ENCODE assay signal across 8 cellular contexts in genomic region chr12:26833692-26834168, GRCh38. TPM values are rescaled to one million over a fixed set of nuclear protein-coding genes. Genes with fewer than 3 reads are reported as not detected.
A peak's percentile ranks its signal among the peaks of the same experiment; 100 is the strongest.
DNase-seq lines count a peak whose midpoint lies in the region; FAIRE-seq and TF ChIP-seq lines count a peak whose summit lies in the region.
"Had no signal": no experiment of that assay in that cellular context is flagged by ENCODE, and none has a peak within 500 bp of the region (broad histone marks: within the 10 kb centered on the region; RNA-seq: fewer than 3 reads in every experiment).

No MANE protein-coding gene starts in this region.

- peaks cover 3 to 30% of the 10 kb centered on the region in 2 experiments; a peak in 3 of 4 replicates for H3K79me2 ChIP-seq in H1 (ENCODE audit: control insufficient read depth in 1 of 2, insufficient read depth in 2 of 2, low read length in 2 of 2)

- H3K4me1 ChIP-seq in H1 (replicated peaks in 1 of 4; ENCODE audit: control insufficient read depth in 3 of 4, insufficient read depth in 4 of 4, low read length in 3 of 4) (peaks cover 0 to 4% (median under 1%) of the 10 kb centered on the region in 4 experiments; a peak in 4 of 7 replicates), mononuclear cell (ENCODE audit: insufficient read depth, low read length) (peaks cover 31% of the 10 kb centered on the region), testis (no peaks in the 10 kb centered on the region)

- no peak overlapping the region for H3K56ac ChIP-seq in H1 (replicated peaks; ENCODE audit: insufficient read length, low read depth, low read length)

- WGBS in H1 (ENCODE audit: extremely low coverage in 1 of 2, insufficient coverage in 1 of 2, insufficient read length in 1 of 2, insufficient replicate concordance in 2 of 2, low coverage in 1 of 2, low lambda C conversion rate in 2 of 2, missing lambda C conversion rate in 1 of 2), 2 experiments = 8% methylated on average over 23 of the region's 23 CpGs; no CpG with 5 or more reads in 1 of the 2 experiments
- whole genome bisulfite sequencing in testis, 2 donors = 1 to 2% methylated on average over 23 of the region's 23 CpGs

- DNase-seq in GM13976 (ENCODE audit: low spot score) (peak; percentile 61), H1 (ENCODE audit: low read depth in 1 of 2, low spot score in 2 of 2) (peak in 1 of 2 experiments; percentile 61), testis (peak; percentile 59), SIG-M5 (lab: John Stamatoyannopoulos, UW) (no peak)
- peak; percentile 29 to 37 for DNase-seq in activated CD4-positive, alpha-beta T cell treated with anti-CD3 and anti-CD28 coated beads for 4 hours

- TF ChIP-seq RAD21 in H1 (IDR thresholded peaks at IDR 0.05 in 1 of 2, conservative IDR thresholded peaks at IDR 0.05 in 1 of 2; ENCODE audit: low read depth in 2 of 2, low read length in 2 of 2) = no peak

- H4K20me1 ChIP-seq in H1 (replicated peaks in 1 of 2; ENCODE audit: control insufficient read depth in 1 of 2, insufficient read depth in 2 of 2, low read length in 2 of 2) = peaks cover 5 to 15% of the 10 kb centered on the region in 2 experiments

- H2BK120ac ChIP-seq in H1 (replicated peaks; ENCODE audit: low read depth, low read length) = no peak overlapping the region

- H2BK12ac ChIP-seq in H1 (ENCODE audit: low read depth, low read length) = peak overlapping the region; percentile 52; the same call in 1 of the 2 replicates

- H2AFZ ChIP-seq in H1 (ENCODE audit: low read length) = peak overlapping the region; percentile 72

- no peak overlapping the region for H4K5ac ChIP-seq in H1 (ENCODE audit: insufficient read length, low read depth, low read length)

- peak in 1 of 2 experiments; percentile 76; a peak in 2 of 3 replicates for TF ChIP-seq POLR2A in H1 (IDR thresholded peaks at IDR 0.05; ENCODE audit: control extremely low read depth in 1 of 2, low read depth in 2 of 2, low read length in 2 of 2)
- TF ChIP-seq POLR2A in testis (IDR thresholded peaks at IDR 0.05) = no peak

- POLR2A ChIA-PET in H1 (lab: Charles Lee; ENCODE audit: partially characterized antibody) = interaction anchor here (0.9 to 1.5 kb wide), 7 partner anchors 9 to 181 kb away, joined by 3 to 4 read pairs (median 3); partner anchors contain the start of genes FGFR1OP2 and TM7SF3

- TF ChIP-seq CTCF in GM13976 (IDR thresholded peaks at IDR 0.05; ENCODE audit: borderline replicate concordance, control extremely low read depth, extremely low read depth, insufficient read depth, missing control alignments) (no peak), H1 (IDR thresholded peaks at IDR 0.05; ENCODE audit: control extremely low read depth in 1 of 3, insufficient read depth in 1 of 3, low read depth in 1 of 3, low read length in 3 of 3) (no peak), testis (IDR thresholded peaks at IDR 0.05) (no peak)

- H3K36me3 ChIP-seq in H1 (ENCODE audit: control insufficient read depth in 2 of 4, insufficient read depth in 4 of 4, low read length in 3 of 4) (no peaks in the 10 kb centered on the region; a peak in 1 of 8 replicates), testis (ENCODE audit: low read depth, missing control alignments) (no peaks in the 10 kb centered on the region)

- intact Hi-C loops in testis (cut with DNase I; ENCODE audit: low total_unique reads) = no loop called here

- H3K27me3 Mint-ChIP-seq in IgD-negative memory B cell = no peaks in the 10 kb centered on the region

- peak overlapping the region; percentile 5; the same call in 1 of the 2 replicates for H2BK15ac ChIP-seq in H1 (ENCODE audit: low read length)

- H3K23ac ChIP-seq in H1 (ENCODE audit: insufficient read length) = no peak overlapping the region

- peak overlapping the region; percentile 83 to 95 (median 95) for H3K27ac Mint-ChIP-seq in IgD-negative memory B cell

- H3K79me1 ChIP-seq in H1 (ENCODE audit: low read depth, low read length) = no peaks in the 10 kb centered on the region

- CTCF ChIA-PET in H1 (lab: Charles Lee; ENCODE audit: partially characterized antibody) = interaction anchor here (0.6 to 5.9 kb wide), 11 partner anchors 9 to 595 kb away, joined by 3 to 27 read pairs (median 7); no protein-coding TSS in a partner anchor

- H3K27me3 ChIP-seq in H1 (replicated peaks in 1 of 4; ENCODE audit: control insufficient read depth in 3 of 4, extremely low read depth in 1 of 4, insufficient read depth in 3 of 4, low read length in 3 of 4) (peaks cover 0 to 6% (median 1%) of the 10 kb centered on the region in 4 experiments; a peak in 1 of 7 replicates), mononuclear cell (ENCODE audit: insufficient read depth, low read length) (no peaks in the 10 kb centered on the region), testis (no peaks in the 10 kb centered on the region)

- H2BK20ac ChIP-seq in H1 (ENCODE audit: low read length) = no peak overlapping the region

- no peak overlapping the region for H4K8ac ChIP-seq in H1 (ENCODE audit: extremely low read depth, insufficient read depth, low read length)

- H3K4me3 ChIP-seq in H1 (ENCODE audit: extremely low read depth in 1 of 4, insufficient read depth in 2 of 4, low read depth in 3 of 4, low read length in 4 of 4) (peak overlapping the region; percentile 67 to 77 (median 72)), mononuclear cell (ENCODE audit: low read length) (peak overlapping the region; percentile 93), testis (peak overlapping the region; percentile 80 to 98)

- no peak overlapping the region for H2BK5ac ChIP-seq in H1 (ENCODE audit: low read depth, low read length)

- peaks cover 19% of the 10 kb centered on the region for H3K23me2 ChIP-seq in H1 (ENCODE audit: low read depth, low read length)

- no peak overlapping the region for H3K4ac ChIP-seq in H1 (replicated peaks; ENCODE audit: insufficient read length, low read depth, low read length)

- H3K9me3 Mint-ChIP-seq in IgD-negative memory B cell = no peaks in the 10 kb centered on the region

- H4K91ac ChIP-seq in H1 (replicated peaks; ENCODE audit: insufficient read length, low read length) = no peak overlapping the region

- no peak for FAIRE-seq in H1 (lab: Jason Lieb, UNC)
- FAIRE-seq: colon had no signal

- no peak overlapping the region for H2AK5ac ChIP-seq in H1 (ENCODE audit: low read depth, low read length)

- peak overlapping the region; percentile 86 to 93 for H3K4me2 ChIP-seq in H1 (ENCODE audit: insufficient read depth in 1 of 2, low read depth in 2 of 2, low read length in 2 of 2)

- H3K4me1 Mint-ChIP-seq in IgD-negative memory B cell = peaks cover 26 to 36% (median 33%) of the 10 kb centered on the region in 3 donors

- H3K4me3 Mint-ChIP-seq in IgD-negative memory B cell = peak overlapping the region; percentile 89 to 99 (median 97)

- peak overlapping the region; percentile 83 for H3K18ac ChIP-seq in H1 (ENCODE audit: extremely low read depth, low read length)

- no peak overlapping the region for H3K14ac ChIP-seq in H1 (ENCODE audit: insufficient read length)

- no peaks in the 10 kb centered on the region for H3K36me3 Mint-ChIP-seq in IgD-negative memory B cell

- no peak overlapping the region for H3K27ac ChIP-seq in H1 (ENCODE audit: low read depth, low read length)
- peak overlapping the region; percentile 32 to 94 for H3K27ac ChIP-seq in testis

- in situ Hi-C loops in GM13976 (cut with MboI; ENCODE audit: low sequenced_read_pairs, unreplicated experiment) = no loop called here

- H3K9me3 ChIP-seq in H1 (ENCODE audit: insufficient read depth in 2 of 2, low read depth in 1 of 2, low read length in 1 of 2) (peaks cover 0 to 5% of the 10 kb centered on the region in 2 experiments; a peak in 2 of 4 replicates), mononuclear cell (ENCODE audit: low read depth, low read length) (no peaks in the 10 kb centered on the region), testis (no peaks in the 10 kb centered on the region)

- TF ChIP-seq EP300 in H1 (IDR thresholded peaks at IDR 0.05; ENCODE audit: borderline replicate concordance in 1 of 2, low read depth in 2 of 2, low read length in 2 of 2) = no peak

- H3K9ac ChIP-seq in H1 (replicated peaks in 1 of 4; ENCODE audit: extremely low read depth in 1 of 4, low read depth in 3 of 4, low read length in 3 of 4) = peak overlapping the region in 3 of 4 experiments; percentile 35 to 77 (median 41); a peak in 4 of 7 replicates

TF ChIP-seq in H1, 55 proteins besides CTCF, POLR2A, EP300 and RAD21 (continues in another document):
- TF ChIP-seq SIN3A (conservative IDR thresholded peaks at IDR 0.05 in 1 of 2, IDR thresholded peaks at IDR 0.05 in 1 of 2; ENCODE audit: low read depth in 1 of 2, low read length in 2 of 2) (peak in 1 of 2 experiments; percentile 70; a peak in 2 of 4 replicates), SP4 (IDR thresholded peaks at IDR 0.05; ENCODE audit: low read length) (no peak), CREB1 (IDR thresholded peaks at IDR 0.05) (peak; percentile 81), SP1 (IDR thresholded peaks at IDR 0.05; ENCODE audit: low read depth, low read length) (peak; percentile 67; the same call in 1 of the 2 replicates), TAF1 (IDR thresholded peaks at IDR 0.05; ENCODE audit: low read depth, low read length) (peak; percentile 70), TBP (IDR thresholded peaks at IDR 0.05; ENCODE audit: low read depth, low read length) (peak; percentile 36; the same call in 1 of the 2 replicates), MAFK (IDR thresholded peaks at IDR 0.05; ENCODE audit: low read depth, low read length) (no peak), RBBP5 (IDR thresholded peaks at IDR 0.05; ENCODE audit: borderline replicate concordance, low read depth, low read length) (peak; percentile 75), POLR2AphosphoS5 (IDR thresholded peaks at IDR 0.05; ENCODE audit: low read depth, low read length) (peak; percentile 52; the same call in 1 of the 2 replicates)
- TF ChIP-seq, protein P1, sequence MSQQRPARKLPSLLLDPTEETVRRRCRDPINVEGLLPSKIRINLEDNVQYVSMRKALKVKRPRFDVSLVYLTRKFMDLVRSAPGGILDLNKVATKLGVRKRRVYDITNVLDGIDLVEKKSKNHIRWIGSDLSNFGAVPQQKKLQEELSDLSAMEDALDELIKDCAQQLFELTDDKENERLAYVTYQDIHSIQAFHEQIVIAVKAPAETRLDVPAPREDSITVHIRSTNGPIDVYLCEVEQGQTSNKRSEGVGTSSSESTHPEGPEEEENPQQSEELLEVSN (IDR thresholded peaks at IDR 0.05) = peak; percentile 15; the same call in 1 of the 2 replicates

RNA-seq across cellular contexts. Expression of gene ITPR2, which starts 0.7 kb away (rescaled TPM):
- polyA plus RNA-seq in IgD-negative memory B cell = 27.5 TPM
- 48.3 and 48.4 TPM in 2 replicates for total RNA-seq in H1 (2021; fragmentation: NEBNext Ultra II Directional; extraction: Animal tissue kit (Norgen Biotek cat#: 25700))
- polyA plus RNA-seq in H1 (2011; rRNA removed) = 3.2 and 4.1 TPM in 2 replicates
- polyA plus RNA-seq in H1 (2011; cell fraction: cytosol; rRNA removed) = 6.1 TPM
- 8.0 TPM for polyA plus RNA-seq in H1 (2011; cell fraction: nucleus; rRNA removed)
- polyA plus RNA-seq in H1 (2012, experiment 1 of 2) = 5.9 to 12.8 TPM (median 9.7 TPM) in 4 replicates
- polyA plus RNA-seq in H1 (2012, experiment 2 of 2) = 0.54 TPM
- polyA plus RNA-seq in H1 (2013, experiment 1 of 2) = 27.2 TPM
- polyA plus RNA-seq in H1 (2013, experiment 2 of 2) = 24.3 TPM
- polyA minus RNA-seq in H1 (2011; rRNA and poly(A)+ RNA removed) = 56.2 and 67.1 TPM in 2 replicates
- 15.0 TPM for polyA minus RNA-seq in H1 (2011; cell fraction: cytosol; rRNA and poly(A)+ RNA removed)
- polyA minus RNA-seq in H1 (2011; cell fraction: nucleus; rRNA and poly(A)+ RNA removed) = 109 TPM
- total RNA-seq in mononuclear cell = 33.4 TPM
- 10 to 100 TPM; 56.9 to 60.6 TPM for total RNA-seq in testis
- polyA plus RNA-seq in testis (ENCODE audit: insufficient read depth, low read depth, low replicate concordance) = 4.9 TPM
